ENCODE assay signal across 1 cellular context in genomic region chr12:69660164-69660863, GRCh38.
TF ChIP-seq lines count a peak whose summit lies in the region.

No MANE protein-coding gene starts in this region.

TF ChIP-seq in K562, 482 proteins besides CTCF, POLR2A, EP300 and RAD21 (continued from another document and continues in another):
- TF ChIP-seq, protein P1, sequence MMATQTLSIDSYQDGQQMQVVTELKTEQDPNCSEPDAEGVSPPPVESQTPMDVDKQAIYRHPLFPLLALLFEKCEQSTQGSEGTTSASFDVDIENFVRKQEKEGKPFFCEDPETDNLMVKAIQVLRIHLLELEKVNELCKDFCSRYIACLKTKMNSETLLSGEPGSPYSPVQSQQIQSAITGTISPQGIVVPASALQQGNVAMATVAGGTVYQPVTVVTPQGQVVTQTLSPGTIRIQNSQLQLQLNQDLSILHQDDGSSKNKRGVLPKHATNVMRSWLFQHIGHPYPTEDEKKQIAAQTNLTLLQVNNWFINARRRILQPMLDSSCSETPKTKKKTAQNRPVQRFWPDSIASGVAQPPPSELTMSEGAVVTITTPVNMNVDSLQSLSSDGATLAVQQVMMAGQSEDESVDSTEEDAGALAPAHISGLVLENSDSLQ (IDR thresholded peaks at IDR 0.05), result peak; percentile 14; the same call in 1 of the 2 replicates
- TF ChIP-seq ZNF133 (CRISPR knock-in tag; IDR thresholded peaks at IDR 0.05) (no peak), ZNF316 (IDR thresholded peaks at IDR 0.05) (peak; percentile 85), SMARCE1 (IDR thresholded peaks at IDR 0.05) (peak; percentile 72), GATAD2B (IDR thresholded peaks at IDR 0.05; ENCODE audit: borderline replicate concordance) (peak; percentile 49; the same call in 1 of the 2 replicates), FOXM1 (IDR thresholded peaks at IDR 0.05; ENCODE audit: low read depth) (peak; percentile 71), FOXM1 (CRISPR knock-in tag; IDR thresholded peaks at IDR 0.05; ENCODE audit: low read depth) (no peak), NCOR1 (IDR thresholded peaks at IDR 0.05) (peak; percentile 93), ZNF134 (CRISPR knock-in tag; conservative IDR thresholded peaks at IDR 0.05) (no peak), TCF3 (CRISPR knock-in tag; IDR thresholded peaks at IDR 0.05) (peak; percentile 90), NFIC (IDR thresholded peaks at IDR 0.05) (peak; percentile 81), PHF20 (IDR thresholded peaks at IDR 0.05; ENCODE audit: partially characterized antibody) (no peak), SETDB1 (IDR thresholded peaks at IDR 0.05; ENCODE audit: low read length) (no peak), CCNT2 (IDR thresholded peaks at IDR 0.05; ENCODE audit: borderline replicate concordance, extremely low read depth, insufficient read length, low read depth, low read length) (peak; percentile 96), CEBPB (tag; IDR thresholded peaks at IDR 0.05) (peak; percentile 97), TEAD4 (IDR thresholded peaks at IDR 0.05; ENCODE audit: low read length) (peak; percentile 92), TEAD4 (CRISPR knock-in tag; IDR thresholded peaks at IDR 0.05; ENCODE audit: borderline replicate concordance) (no peak), SMAD4 (CRISPR knock-in tag; conservative IDR thresholded peaks at IDR 0.05) (peak; percentile 35; the same call in 1 of the 2 replicates), ELF4 (CRISPR knock-in tag; IDR thresholded peaks at IDR 0.05) (peak; percentile 67; the same call in 1 of the 2 replicates), CHAMP1 (IDR thresholded peaks at IDR 0.05) (0 out of 2 replicates have a peak, but pooled peaks have one; percentile 36), IRF9 (tag; IDR thresholded peaks at IDR 0.05) (peak; percentile 65; the same call in 1 of the 2 replicates), SIX5 (IDR thresholded peaks at IDR 0.05; ENCODE audit: borderline replicate concordance in 1 of 2, insufficient read depth in 1 of 2, low read depth in 1 of 2, low read length in 2 of 2) (no peak), NFE2 (IDR thresholded peaks at IDR 0.05; ENCODE audit: low read depth) (peak; percentile 75), ESRRA (IDR thresholded peaks at IDR 0.05; ENCODE audit: borderline replicate concordance, low read depth) (peak; percentile 88; the same call in 1 of the 2 replicates), MAFF (IDR thresholded peaks at IDR 0.05; ENCODE audit: low read length) (peak; percentile 73), RBM17 (IDR thresholded peaks at IDR 0.05; ENCODE audit: borderline replicate concordance, low read depth, low read length) (no peak), NR4A1 (CRISPR knock-in tag; IDR thresholded peaks at IDR 0.05) (no peak), NR4A1 (tag; IDR thresholded peaks at IDR 0.05) (no peak), TRIM28 (IDR thresholded peaks at IDR 0.05) (no peak), MXI1 (IDR thresholded peaks at IDR 0.05; ENCODE audit: low read depth, low read length) (peak; percentile 60; the same call in 1 of the 2 replicates), PHB2 (IDR thresholded peaks at IDR 0.05; ENCODE audit: low read depth) (peak; percentile 62; the same call in 1 of the 2 replicates), ARNT (IDR thresholded peaks at IDR 0.05) (no peak), NBN (IDR thresholded peaks at IDR 0.05; ENCODE audit: low read depth) (no peak), DPF2 (IDR thresholded peaks at IDR 0.05) (peak; percentile 93), HMBOX1 (IDR thresholded peaks at IDR 0.05) (peak; percentile 56; the same call in 1 of the 2 replicates), ZNF586 (CRISPR knock-in tag; conservative IDR thresholded peaks at IDR 0.05) (no peak), HMGN3 (IDR thresholded peaks at IDR 0.05; ENCODE audit: borderline replicate concordance, extremely low read depth, insufficient read length, low read depth, low read length) (peak; percentile 30), OTX1 (CRISPR knock-in tag; IDR thresholded peaks at IDR 0.05) (no peak), KDM1A (IDR thresholded peaks at IDR 0.05) (peak; percentile 74 to 81), HDAC3 (IDR thresholded peaks at IDR 0.05; ENCODE audit: borderline replicate concordance, partially characterized antibody) (peak; percentile 65), SMARCC2 (IDR thresholded peaks at IDR 0.05; ENCODE audit: low read depth) (0 out of 2 replicates have a peak, but pooled peaks have one; percentile 40), CBFA2T3 (IDR thresholded peaks at IDR 0.05) (peak; percentile 97), TCF7 (IDR thresholded peaks at IDR 0.05; ENCODE audit: borderline replicate concordance) (peak; percentile 78; the same call in 1 of the 2 replicates), HDAC1 (IDR thresholded peaks at IDR 0.05) (peak in 1 of 2 experiments; percentile 59; a peak in 2 of 4 replicates), MTA2 (IDR thresholded peaks at IDR 0.05; ENCODE audit: low read depth) (peak; percentile 85), HDAC6 (IDR thresholded peaks at IDR 0.05; ENCODE audit: low read depth, low read length) (no peak), TBL1XR1 (IDR thresholded peaks at IDR 0.05; ENCODE audit: low read length in 2 of 2) (peak in 1 of 2 experiments; percentile 70; a peak in 2 of 4 replicates), ZBTB1 (CRISPR knock-in tag; IDR thresholded peaks at IDR 0.05; ENCODE audit: borderline replicate concordance, low read depth) (no peak), ARID1B (IDR thresholded peaks at IDR 0.05) (peak; percentile 95)
- TF ChIP-seq, protein P2, sequence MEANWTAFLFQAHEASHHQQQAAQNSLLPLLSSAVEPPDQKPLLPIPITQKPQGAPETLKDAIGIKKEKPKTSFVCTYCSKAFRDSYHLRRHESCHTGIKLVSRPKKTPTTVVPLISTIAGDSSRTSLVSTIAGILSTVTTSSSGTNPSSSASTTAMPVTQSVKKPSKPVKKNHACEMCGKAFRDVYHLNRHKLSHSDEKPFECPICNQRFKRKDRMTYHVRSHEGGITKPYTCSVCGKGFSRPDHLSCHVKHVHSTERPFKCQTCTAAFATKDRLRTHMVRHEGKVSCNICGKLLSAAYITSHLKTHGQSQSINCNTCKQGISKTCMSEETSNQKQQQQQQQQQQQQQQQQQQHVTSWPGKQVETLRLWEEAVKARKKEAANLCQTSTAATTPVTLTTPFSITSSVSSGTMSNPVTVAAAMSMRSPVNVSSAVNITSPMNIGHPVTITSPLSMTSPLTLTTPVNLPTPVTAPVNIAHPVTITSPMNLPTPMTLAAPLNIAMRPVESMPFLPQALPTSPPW (CRISPR knock-in tag; IDR thresholded peaks at IDR 0.05), result peak; percentile 16; the same call in 1 of the 2 replicates
- TF ChIP-seq, protein P3, sequence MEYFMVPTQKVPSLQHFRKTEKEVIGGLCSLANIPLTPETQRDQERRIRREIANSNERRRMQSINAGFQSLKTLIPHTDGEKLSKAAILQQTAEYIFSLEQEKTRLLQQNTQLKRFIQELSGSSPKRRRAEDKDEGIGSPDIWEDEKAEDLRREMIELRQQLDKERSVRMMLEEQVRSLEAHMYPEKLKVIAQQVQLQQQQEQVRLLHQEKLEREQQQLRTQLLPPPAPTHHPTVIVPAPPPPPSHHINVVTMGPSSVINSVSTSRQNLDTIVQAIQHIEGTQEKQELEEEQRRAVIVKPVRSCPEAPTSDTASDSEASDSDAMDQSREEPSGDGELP (CRISPR knock-in tag; IDR thresholded peaks at IDR 0.05; ENCODE audit: borderline replicate concordance), result no peak
- TF ChIP-seq, protein P4, sequence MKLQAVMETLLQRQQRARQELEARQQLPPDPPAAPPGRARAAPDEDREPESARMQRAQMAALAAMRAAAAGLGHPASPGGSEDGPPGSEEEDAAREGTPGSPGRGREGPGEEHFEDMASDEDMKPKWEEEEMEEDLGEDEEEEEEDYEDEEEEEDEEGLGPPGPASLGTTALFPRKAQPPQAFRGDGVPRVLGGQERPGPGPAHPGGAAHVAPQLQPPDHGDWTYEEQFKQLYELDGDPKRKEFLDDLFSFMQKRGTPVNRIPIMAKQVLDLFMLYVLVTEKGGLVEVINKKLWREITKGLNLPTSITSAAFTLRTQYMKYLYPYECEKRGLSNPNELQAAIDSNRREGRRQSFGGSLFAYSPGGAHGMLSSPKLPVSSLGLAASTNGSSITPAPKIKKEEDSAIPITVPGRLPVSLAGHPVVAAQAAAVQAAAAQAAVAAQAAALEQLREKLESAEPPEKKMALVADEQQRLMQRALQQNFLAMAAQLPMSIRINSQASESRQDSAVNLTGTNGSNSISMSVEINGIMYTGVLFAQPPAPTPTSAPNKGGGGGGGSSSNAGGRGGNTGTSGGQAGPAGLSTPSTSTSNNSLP (IDR thresholded peaks at IDR 0.05; ENCODE audit: borderline replicate concordance, low read depth, low read length), result peak; percentile 14; the same call in 1 of the 2 replicates
- TF ChIP-seq, protein P5, sequence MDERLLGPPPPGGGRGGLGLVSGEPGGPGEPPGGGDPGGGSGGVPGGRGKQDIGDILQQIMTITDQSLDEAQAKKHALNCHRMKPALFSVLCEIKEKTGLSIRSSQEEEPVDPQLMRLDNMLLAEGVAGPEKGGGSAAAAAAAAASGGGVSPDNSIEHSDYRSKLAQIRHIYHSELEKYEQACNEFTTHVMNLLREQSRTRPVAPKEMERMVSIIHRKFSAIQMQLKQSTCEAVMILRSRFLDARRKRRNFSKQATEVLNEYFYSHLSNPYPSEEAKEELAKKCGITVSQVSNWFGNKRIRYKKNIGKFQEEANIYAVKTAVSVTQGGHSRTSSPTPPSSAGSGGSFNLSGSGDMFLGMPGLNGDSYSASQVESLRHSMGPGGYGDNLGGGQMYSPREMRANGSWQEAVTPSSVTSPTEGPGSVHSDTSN (CRISPR knock-in tag; IDR thresholded peaks at IDR 0.05; ENCODE audit: low read depth), result no peak
- TF ChIP-seq, protein P5 (tag; conservative IDR thresholded peaks at IDR 0.05; ENCODE audit: low read depth), result peak; percentile 23; the same call in 1 of the 2 replicates
- TF ChIP-seq, protein P6, sequence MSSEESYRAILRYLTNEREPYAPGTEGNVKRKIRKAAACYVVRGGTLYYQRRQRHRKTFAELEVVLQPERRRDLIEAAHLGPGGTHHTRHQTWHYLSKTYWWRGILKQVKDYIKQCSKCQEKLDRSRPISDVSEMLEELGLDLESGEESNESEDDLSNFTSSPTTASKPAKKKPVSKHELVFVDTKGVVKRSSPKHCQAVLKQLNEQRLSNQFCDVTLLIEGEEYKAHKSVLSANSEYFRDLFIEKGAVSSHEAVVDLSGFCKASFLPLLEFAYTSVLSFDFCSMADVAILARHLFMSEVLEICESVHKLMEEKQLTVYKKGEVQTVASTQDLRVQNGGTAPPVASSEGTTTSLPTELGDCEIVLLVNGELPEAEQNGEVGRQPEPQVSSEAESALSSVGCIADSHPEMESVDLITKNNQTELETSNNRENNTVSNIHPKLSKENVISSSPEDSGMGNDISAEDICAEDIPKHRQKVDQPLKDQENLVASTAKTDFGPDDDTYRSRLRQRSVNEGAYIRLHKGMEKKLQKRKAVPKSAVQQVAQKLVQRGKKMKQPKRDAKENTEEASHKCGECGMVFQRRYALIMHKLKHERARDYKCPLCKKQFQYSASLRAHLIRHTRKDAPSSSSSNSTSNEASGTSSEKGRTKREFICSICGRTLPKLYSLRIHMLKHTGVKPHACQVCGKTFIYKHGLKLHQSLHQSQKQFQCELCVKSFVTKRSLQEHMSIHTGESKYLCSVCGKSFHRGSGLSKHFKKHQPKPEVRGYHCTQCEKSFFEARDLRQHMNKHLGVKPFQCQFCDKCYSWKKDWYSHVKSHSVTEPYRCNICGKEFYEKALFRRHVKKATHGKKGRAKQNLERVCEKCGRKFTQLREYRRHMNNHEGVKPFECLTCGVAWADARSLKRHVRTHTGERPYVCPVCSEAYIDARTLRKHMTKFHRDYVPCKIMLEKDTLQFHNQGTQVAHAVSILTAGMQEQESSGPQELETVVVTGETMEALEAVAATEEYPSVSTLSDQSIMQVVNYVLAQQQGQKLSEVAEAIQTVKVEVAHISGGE (CRISPR knock-in tag; IDR thresholded peaks at IDR 0.05), result 0 out of 6 replicates have a peak, but pooled peaks of 1 of the 3 experiments have one; percentile 30
